18 cellular contexts compared by ENCODE assay signal in genomic region chr2:37809931-37810570, GRCh38.
DNase-seq lines count a peak whose midpoint lies in the region; ATAC-seq, FAIRE-seq and TF ChIP-seq lines count a peak whose summit lies in the region.
"Had no signal": no experiment of that assay in that cellular context is flagged by ENCODE, and none has a peak within 500 bp of the region (broad histone marks: within the 10 kb centered on the region; RNA-seq: fewer than 3 reads in every experiment).

No MANE protein-coding gene starts in this region.

- intact Hi-C loops in right lobe of liver (cut with DNase I) (no loop called here), HepG2 (cut with micrococcal nuclease; ENCODE audit: unreplicated experiment) (loop anchor here (1.0 kb wide), 1 partner anchor 396 kb away; no protein-coding TSS in a partner anchor), endothelial cell of umbilical vein (cut with micrococcal nuclease) (loop anchor here (1.0 kb wide), 3 partner anchors 139 to 396 kb away; partner anchors contain the start of gene CDC42EP3), aorta (cut with DNase I) (no loop called here)

- peaks cover 0 to 5% (median 0%) of the 10 kb centered on the region in 4 donors for H3K4me1 ChIP-seq in right lobe of liver
- no peaks in the 10 kb centered on the region for H3K4me1 ChIP-seq in HepG2 (ENCODE audit: insufficient read depth, low read length)
- H3K4me1 ChIP-seq in endothelial cell of umbilical vein (ENCODE audit: control insufficient read depth, extremely low read depth, insufficient read depth, low read length) = peaks cover 13% of the 10 kb centered on the region
- H3K4me1 ChIP-seq in muscle layer of duodenum (ENCODE audit: control insufficient read depth in 1 of 2, insufficient read depth in 2 of 2, low read length in 2 of 2) = peaks cover 0 to 9% of the 10 kb centered on the region in 2 donors
- H3K4me1 ChIP-seq in aorta (ENCODE audit: control insufficient read depth in 1 of 2, insufficient read depth in 2 of 2, low read length in 2 of 2) = peaks cover 5 to 11% of the 10 kb centered on the region in 2 donors
- no peaks in the 10 kb centered on the region for H3K4me1 ChIP-seq in neuronal stem cell (ENCODE audit: control insufficient read depth in 2 of 2, insufficient read depth in 1 of 2, low read depth in 1 of 2, low read length in 2 of 2)

- dilution Hi-C loops in endothelial cell of umbilical vein (cut with MboI; ENCODE audit: extremely low pct_ligation_motif_present, low sequenced_read_pairs) = no loop called here

- H3K23ac ChIP-seq in neuronal stem cell (ENCODE audit: low read depth, low read length, poor library complexity) = no peak overlapping the region

- no peaks in the 10 kb centered on the region for H3K79me1 ChIP-seq in neuronal stem cell (ENCODE audit: low read depth, low read length)

- no peak overlapping the region for H2BK12ac ChIP-seq in neuronal stem cell (ENCODE audit: low read length)

- H4K20me1 ChIP-seq in HepG2 (ENCODE audit: insufficient read depth, low read length) = no peaks in the 10 kb centered on the region
- H4K20me1 ChIP-seq in endothelial cell of umbilical vein (replicated peaks; ENCODE audit: control insufficient read depth, extremely low read depth, insufficient read depth, low read length) = no peaks in the 10 kb centered on the region
- H4K20me1 ChIP-seq: BLaER1 treated with 17β-estradiol and CSF1 and Interleukin-3, amounts not matched to agents 10 nM and 100 nM had no signal

- H3K4me3 ChIP-seq in right lobe of liver = no peak overlapping the region
- H3K4me3 ChIP-seq in HepG2 (replicated peaks in 1 of 3; ENCODE audit: insufficient read depth in 1 of 3, low read depth in 2 of 3, low read length in 3 of 3) = no peak overlapping the region
- no peak overlapping the region for H3K4me3 ChIP-seq in endothelial cell of umbilical vein (replicated peaks in 1 of 3; ENCODE audit: insufficient read depth in 1 of 3, low read depth in 1 of 3, low read length in 3 of 3)
- no peak overlapping the region for H3K4me3 ChIP-seq in muscle layer of duodenum (ENCODE audit: low read depth in 1 of 2, low read length in 2 of 2)
- no peak overlapping the region for H3K4me3 ChIP-seq in aorta (ENCODE audit: low read length in 2 of 2)
- H3K4me3 ChIP-seq in neuronal stem cell (ENCODE audit: low read length in 2 of 2) = no peak overlapping the region
- H3K4me3 ChIP-seq: BLaER1 treated with 17β-estradiol and CSF1 and Interleukin-3, amounts not matched to agents 10 nM and 100 nM; upper lobe of left lung had no signal

- no peak overlapping the region for H3K4ac ChIP-seq in neuronal stem cell (ENCODE audit: low read length)

- no peak overlapping the region for H4K8ac ChIP-seq in neuronal stem cell (ENCODE audit: low read depth, low read length)

- H3K18ac ChIP-seq in neuronal stem cell (ENCODE audit: low read length) = no peak overlapping the region

- BruUV-seq in HepG2 (replicated peaks; lab: Mats Ljungman, UMichigan) (no TSS peak), endothelial cell of umbilical vein (replicated peaks; lab: Mats Ljungman, UMichigan) (no TSS peak)

- H3K9me3 ChIP-seq in right lobe of liver (no peaks in the 10 kb centered on the region), HepG2 (ENCODE audit: low read length) (no peaks in the 10 kb centered on the region), endothelial cell of umbilical vein (replicated peaks; ENCODE audit: control insufficient read depth, insufficient read depth, low read length) (no peaks in the 10 kb centered on the region), muscle layer of duodenum (ENCODE audit: control insufficient read depth in 1 of 2, low read length in 2 of 2) (no peaks in the 10 kb centered on the region), aorta (ENCODE audit: control insufficient read depth, low read length) (no peaks in the 10 kb centered on the region), neuronal stem cell (replicated peaks in 1 of 2; ENCODE audit: control insufficient read depth in 2 of 2, insufficient read depth in 1 of 2, low read depth in 1 of 2, low read length in 2 of 2) (no peaks in the 10 kb centered on the region)
- H3K9me3 ChIP-seq: upper lobe of left lung had no signal

- 39% methylated on average over 2 of the region's 2 CpGs for WGBS in right lobe of liver (ENCODE audit: insufficient coverage, low coverage, low lambda C conversion rate, missing lambda C conversion rate)
- 19% methylated on average over 2 of the region's 2 CpGs for WGBS in HepG2 (ENCODE audit: low lambda C conversion rate)
- 14% methylated on average over 2 of the region's 2 CpGs for WGBS in aorta, 2 donors
- no CpG with 5 or more reads among the region's 2 CpGs for WGBS in neuronal stem cell (ENCODE audit: extremely low coverage in 2 of 2, insufficient read length in 2 of 2, insufficient replicate concordance in 1 of 2), 2 donors

- H3K36me3 ChIP-seq in right lobe of liver = no peaks in the 10 kb centered on the region
- H3K36me3 ChIP-seq in HepG2 (replicated peaks in 1 of 2; ENCODE audit: control insufficient read depth in 1 of 2, insufficient read depth in 2 of 2, low read length in 2 of 2) = no peaks in the 10 kb centered on the region
- H3K36me3 ChIP-seq in endothelial cell of umbilical vein (ENCODE audit: control insufficient read depth in 2 of 2, extremely low read depth in 1 of 2, insufficient read depth in 2 of 2, low read length in 2 of 2) = no peaks in the 10 kb centered on the region
- H3K36me3 ChIP-seq in muscle layer of duodenum (ENCODE audit: control insufficient read depth in 1 of 2, insufficient read depth in 2 of 2, low read length in 2 of 2) = no peaks in the 10 kb centered on the region
- H3K36me3 ChIP-seq in aorta (ENCODE audit: control insufficient read depth in 1 of 2, insufficient read depth in 2 of 2, low read length in 1 of 2) = no peaks in the 10 kb centered on the region
- H3K36me3 ChIP-seq in neuronal stem cell (replicated peaks in 1 of 2; ENCODE audit: control insufficient read depth in 2 of 2, insufficient read depth in 2 of 2, low read length in 2 of 2) = no peaks in the 10 kb centered on the region
- H3K36me3 ChIP-seq: BLaER1 treated with 17β-estradiol and CSF1 and Interleukin-3, amounts not matched to agents 10 nM and 100 nM; brain microvascular endothelial cell; upper lobe of left lung had no signal

- POLR2A ChIA-PET in HepG2 (lab: Yijun Ruan, JAX) (no interaction called here), endothelial cell of umbilical vein (lab: Charles Lee) (no interaction called here)

- TF ChIP-seq POLR2A in right lobe of liver (IDR thresholded peaks at IDR 0.05) (no peak), HepG2 (IDR thresholded peaks at IDR 0.05; ENCODE audit: insufficient read depth in 1 of 2, low read depth in 2 of 2, low read length in 2 of 2) (no peak), endothelial cell of umbilical vein (IDR thresholded peaks at IDR 0.05; ENCODE audit: low read depth, low read length) (no peak), GM12892 (IDR thresholded peaks at IDR 0.05; ENCODE audit: low read depth, low read length) (no peak)

- H3K14ac ChIP-seq in neuronal stem cell (ENCODE audit: low read length) = no peak overlapping the region

- H2BK120ac ChIP-seq in neuronal stem cell (ENCODE audit: low read depth, low read length) = no peak overlapping the region

- no peak overlapping the region for H2BK5ac ChIP-seq in neuronal stem cell (ENCODE audit: low read length)

- no peak for TF ChIP-seq RAD21 in HepG2 (CRISPR knock-in tag; IDR thresholded peaks at IDR 0.05)

- H4K91ac ChIP-seq in neuronal stem cell (ENCODE audit: low read depth, low read length, poor library complexity) = no peak overlapping the region

- H3K9ac ChIP-seq in HepG2 (ENCODE audit: insufficient read depth, low read depth, low read length) = no peak overlapping the region
- no peak overlapping the region for H3K9ac ChIP-seq in endothelial cell of umbilical vein (replicated peaks; ENCODE audit: extremely low read depth, insufficient read depth, low read length)
- no peak overlapping the region for H3K9ac ChIP-seq in neuronal stem cell (ENCODE audit: low read depth, low read length, poor library complexity)
- H3K9ac ChIP-seq: BLaER1 treated with 17β-estradiol and CSF1 and Interleukin-3, amounts not matched to agents 10 nM and 100 nM had no signal

- DNase-seq in right lobe of liver = no peak
- no peak for DNase-seq in HepG2 (ENCODE audit: low spot score)
- DNase-seq in endothelial cell of umbilical vein (ENCODE audit: low read depth, low spot score) = peak; percentile 26
- no peak for DNase-seq in aorta
- no peak for DNase-seq in neuronal stem cell (ENCODE audit: low spot score)
- no peak for DNase-seq in GM12892 (ENCODE audit: insufficient read length)
- DNase-seq: activated naive CD8-positive, alpha-beta T cell treated with anti-CD3 and anti-CD28 coated beads, Interleukin-2, amount 50 U/mL, for 24 hours; activated T-cell treated with anti-CD3 and anti-CD28 coated beads, Interleukin-2, amount 50 U/mL, for 48 hours; GF-D8; naive thymus-derived CD8-positive, alpha-beta T cell; T1000 had no signal

- no peak overlapping the region for H2AK5ac ChIP-seq in neuronal stem cell (ENCODE audit: low read depth, low read length)

- H3K4me2 ChIP-seq in HepG2 (ENCODE audit: low read depth, low read length) (no peak overlapping the region), endothelial cell of umbilical vein (ENCODE audit: insufficient read depth, low read length) (no peak overlapping the region), neuronal stem cell (ENCODE audit: insufficient read depth, low read length, poor library complexity, severe bottlenecking) (no peak overlapping the region)

- H3K79me2 ChIP-seq in HepG2 (ENCODE audit: insufficient read depth, low read length) (no peaks in the 10 kb centered on the region), endothelial cell of umbilical vein (ENCODE audit: control insufficient read depth, insufficient read depth, low read length) (no peaks in the 10 kb centered on the region)

- FAIRE-seq in HepG2 (lab: Jason Lieb, UNC) (no peak), endothelial cell of umbilical vein (lab: Jason Lieb, UNC) (no peak), GM12892 (lab: Jason Lieb, UNC) (no peak)

- in situ Hi-C loops in HepG2 (cut with HindIII; ENCODE audit: extremely low pct_ligation_motif_present, low pct_unique_long_range_greater_than_20kb) = no loop called here

- ATAC-seq in right lobe of liver = peak; percentile 33 to 58 (median 50)
- ATAC-seq in HepG2 = no peak
- ATAC-seq in aorta (ENCODE audit: low FRiP score) = peak; percentile 50
- ATAC-seq in HG03097 (IDR thresholded peaks at IDR 0.05; ENCODE audit: low FRiP score, unreplicated experiment) = no peak
- ATAC-seq: activated naive CD8-positive, alpha-beta T cell treated with anti-CD3 and anti-CD28 coated beads, Interleukin-2, amount 50 U/mL, for 24 hours; naive thymus-derived CD8-positive, alpha-beta T cell; WTC11 had no signal

- H2AFZ ChIP-seq in HepG2 (ENCODE audit: low read length) (no peak overlapping the region), endothelial cell of umbilical vein (ENCODE audit: low read depth, low read length) (peak overlapping the region; percentile 58), neuronal stem cell (ENCODE audit: low read length) (no peak overlapping the region)

- H2BK15ac ChIP-seq in neuronal stem cell (ENCODE audit: low read length) = no peak overlapping the region

- H3K27me3 ChIP-seq in right lobe of liver (no peaks in the 10 kb centered on the region), HepG2 (ENCODE audit: control insufficient read depth in 1 of 2, insufficient read depth in 2 of 2, low read length in 2 of 2) (peaks cover 0 to 9% of the 10 kb centered on the region in 2 experiments; a peak in 1 of 5 replicates), endothelial cell of umbilical vein (ENCODE audit: control insufficient read depth in 2 of 2, insufficient read depth in 2 of 2, low read length in 2 of 2) (no peaks in the 10 kb centered on the region), muscle layer of duodenum (ENCODE audit: low read depth, low read length) (no peaks in the 10 kb centered on the region), aorta (ENCODE audit: control insufficient read depth in 1 of 2, insufficient read depth in 2 of 2, low read length in 1 of 2) (no peaks in the 10 kb centered on the region), neuronal stem cell (ENCODE audit: control insufficient read depth in 3 of 3, insufficient read depth in 3 of 3, low read depth in 1 of 3, low read length in 3 of 3) (no peaks in the 10 kb centered on the region)
- H3K27me3 ChIP-seq: BLaER1 treated with 17β-estradiol and CSF1 and Interleukin-3, amounts not matched to agents 10 nM and 100 nM; brain microvascular endothelial cell; upper lobe of left lung had no signal

- TF ChIP-seq EP300 in HepG2 (IDR thresholded peaks at IDR 0.05; ENCODE audit: low read depth in 2 of 2, low read length in 2 of 2) = no peak
- TF ChIP-seq EP300 in HepG2 (CRISPR knock-in tag; IDR thresholded peaks at IDR 0.05; ENCODE audit: borderline replicate concordance) = no peak

- H3K9me1 ChIP-seq in endothelial cell of umbilical vein (replicated peaks; ENCODE audit: control insufficient read depth, extremely low read depth, insufficient read depth, low read length) = no peaks in the 10 kb centered on the region

- no peak for TF ChIP-seq CTCF in right lobe of liver (IDR thresholded peaks at IDR 0.05)
- no peak for TF ChIP-seq CTCF in HepG2 (CRISPR knock-in tag; IDR thresholded peaks at IDR 0.05)
- no peak for TF ChIP-seq CTCF in endothelial cell of umbilical vein (IDR thresholded peaks at IDR 0.05; ENCODE audit: extremely low read depth in 1 of 2, insufficient read depth in 1 of 2, low read depth in 1 of 2, low read length in 2 of 2)

- CTCF ChIA-PET in HepG2 (lab: Yijun Ruan, JAX; ENCODE audit: low intra/inter-chr PET ratio, low total read pairs) (no interaction called here), endothelial cell of umbilical vein (lab: Charles Lee) (interaction anchor here (0.7 to 4.1 kb wide), 16 partner anchors 10 to 395 kb away, joined by 3 to 47 read pairs (median 4); no protein-coding TSS in a partner anchor)

- H3K27ac ChIP-seq in right lobe of liver (no peak overlapping the region), HepG2 (ENCODE audit: extremely low read length, insufficient read depth, low read length) (no peak overlapping the region), endothelial cell of umbilical vein (ENCODE audit: insufficient read depth, low read depth, low read length) (no peak overlapping the region), muscle layer of duodenum (ENCODE audit: low read length) (peak overlapping the region; percentile 10), aorta (ENCODE audit: low read depth in 1 of 2, low read length in 2 of 2) (peak overlapping the region in 1 of 2 donors; percentile 68), neuronal stem cell (replicated peaks; ENCODE audit: low read length) (no peak overlapping the region)
- H3K27ac ChIP-seq: brain microvascular endothelial cell, HL-60, upper lobe of left lung had no signal

Comparison
In these comparisons a context has a peak if more than half of its experiments do, and no peak if none do; other contexts are left out.
1. ATAC-seq: peak in right lobe of liver (4 of 4) and aorta (single experiment); none in HepG2 (single experiment) and HG03097 (single experiment).
2. intact Hi-C loops: an anchor here in HepG2 (1.0 kb wide) and endothelial cell of umbilical vein (1.0 kb wide); none called in right lobe of liver and aorta.